In genomic region chr13:72891423-72891822, GRCh38 we compare ENCODE assay signal across 8 cellular contexts.
"Had no signal": no experiment of that assay in that cellular context is flagged by ENCODE, and none has a peak within 500 bp of the region (broad histone marks: within the 10 kb centered on the region; RNA-seq: fewer than 3 reads in every experiment).

No MANE protein-coding gene starts in this region.

- H3K4me3 ChIP-seq: GM23338, K562 had no signal

- FAIRE-seq: H1, H54, HTR-8/SVneo, K562 had no signal

- DNase-seq: H9, HCEC 1CT, IMR-90 had no signal

- ATAC-seq: GM23338, K562 had no signal
